ENCODE assay signal across 27 cellular contexts in genomic region chr1:13921190-13921589, GRCh38.
"Had no signal": no experiment of that assay in that cellular context is flagged by ENCODE, and none has a peak within 500 bp of the region (broad histone marks: within the 10 kb centered on the region; RNA-seq: fewer than 3 reads in every experiment).

No MANE protein-coding gene starts in this region.

- H2AFZ ChIP-seq: PC-9 had no signal

- DNase-seq: activated CD4-positive, alpha-beta memory T cell treated with anti-CD3 and anti-CD28 coated beads for 36 hours; activated CD4-positive, alpha-beta T cell treated with anti-CD3 and anti-CD28 coated beads for 4 hours; activated CD4-positive, alpha-beta T cell treated with anti-CD3 and anti-CD28 coated beads, Interleukin-2, amount 50 U/mL, for 1 hour; activated CD8-positive, alpha-beta memory T cell treated with anti-CD3 and anti-CD28 coated beads, Interleukin-2, amount 50 U/mL, for 4 hours; activated effector memory CD4-positive, alpha-beta T cell treated with Interleukin-2 at 50 U/mL for 16 hours; activated naive CD4-positive, alpha-beta T cell treated with anti-CD3 and anti-CD28 coated beads, Interleukin-2, amount 10 ng/mL, durations not matched to agents 7 days and 5 days; activated naive CD8-positive, alpha-beta T cell treated with anti-CD3 and anti-CD28 coated beads, Interleukin-2, amount 50 U/mL, for 24 hours; activated T-cell treated with anti-CD3 and anti-CD28 coated beads, Interleukin-2, amount 50 U/mL, for 48 hours; anterior cingulate cortex; central memory CD4-positive, alpha-beta T cell; Kasumi-1; KG1; MG63; MV-4-11; NCI-H1092; NCI-H1436 treated with DMSO at 0.1 percent for 48 hours; NCI-H1694 treated with DMSO at 0.1 percent for 48 hours; NCI-H2029; NCI-H345; NCI-H524 treated with DMSO at 0.1 percent for 48 hours; NK-92 treated with Interleukin-12 subunit alpha and Interleukin-12 subunit beta, amount 100 ng/mL, for 24 hours; PC-9; Right ventricle myocardium superior; SJCRH30 had no signal

- H3K4me3 ChIP-seq: MG63, PC-9, SJCRH30, SK-N-MC had no signal

- H3K4me2 ChIP-seq: PC-9 had no signal

- H3K9me3 ChIP-seq: MG63 had no signal

- H3K36me3 ChIP-seq: MG63, SJCRH30 had no signal

- H3K27me3 ChIP-seq: MG63, SJCRH30 had no signal

- ATAC-seq: activated CD4-positive, CD25-positive, alpha-beta regulatory T cell treated with anti-CD3 and anti-CD28 coated beads, Interleukin-2, amount 50 U/mL, for 24 hours; activated naive CD8-positive, alpha-beta T cell treated with anti-CD3 and anti-CD28 coated beads, Interleukin-2, amount 50 U/mL, for 24 hours; WTC11 had no signal

- H3K4me1 ChIP-seq: SJCRH30 had no signal

- H3K27ac ChIP-seq: PC-9, SJCRH30, SK-N-MC had no signal
